ENCODE assay signal across 8 cellular contexts in the genomic region with DNA sequence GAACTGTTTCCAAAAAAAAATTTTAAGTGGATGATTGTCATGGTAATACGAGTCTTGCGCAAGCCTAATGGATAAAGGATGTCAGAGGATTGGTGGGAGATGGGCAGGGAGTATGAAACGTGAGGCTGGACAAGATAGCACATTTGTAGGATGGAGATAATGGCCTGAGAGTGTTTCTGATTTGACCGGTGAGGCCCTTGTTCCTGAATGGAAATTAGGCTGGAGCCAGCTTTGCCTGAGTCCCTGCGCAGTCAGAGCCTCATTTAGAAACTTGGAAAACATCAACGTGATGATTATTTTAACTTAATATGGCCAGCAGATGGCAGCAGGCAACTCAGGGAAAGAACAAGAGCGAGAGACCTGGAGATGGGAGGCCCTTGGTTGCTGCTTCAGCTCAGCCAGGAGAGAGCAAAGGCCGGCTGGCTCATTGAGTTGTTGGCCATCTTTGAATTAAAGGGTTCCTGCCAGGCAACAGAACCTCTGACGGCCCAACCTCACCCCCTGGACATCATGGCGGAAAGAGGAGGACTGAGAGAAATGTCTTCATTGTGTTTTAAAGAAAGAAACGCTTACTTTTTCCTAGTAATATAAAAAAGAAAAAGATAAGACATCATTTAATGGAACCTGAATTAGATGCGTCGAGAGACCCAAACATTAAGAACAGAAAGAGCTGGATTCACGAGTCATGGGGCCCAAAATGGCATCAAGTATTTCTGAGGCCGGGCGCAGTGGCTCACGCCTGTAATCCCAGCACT.
DNase-seq lines count a peak whose midpoint lies in the region; TF ChIP-seq lines count a peak whose summit lies in the region.

No MANE protein-coding gene starts in this region.

- H3K4me3 Mint-ChIP-seq in activated naive CD4-positive, alpha-beta T cell treated with anti-CD3 and anti-CD28 coated beads, Interleukin-2, amount 10 ng/mL, durations not matched to agents 7 days and 5 days = no peak overlapping the region

- no peaks in the 10 kb centered on the region for H3K9me3 Mint-ChIP-seq in activated naive CD4-positive, alpha-beta T cell treated with anti-CD3 and anti-CD28 coated beads, Interleukin-2, amount 10 ng/mL, durations not matched to agents 7 days and 5 days

- H3K4me3 ChIP-seq in uterus = no peak overlapping the region

- peak; percentile 64 to 71 (median 64) for TF ChIP-seq CTCF in uterus (IDR thresholded peaks at IDR 0.05)

- no peaks in the 10 kb centered on the region for H3K36me3 ChIP-seq in uterus

- H3K27ac ChIP-seq in uterus = no peak overlapping the region

- no peaks in the 10 kb centered on the region for H3K36me3 Mint-ChIP-seq in activated naive CD4-positive, alpha-beta T cell treated with anti-CD3 and anti-CD28 coated beads, Interleukin-2, amount 10 ng/mL, durations not matched to agents 7 days and 5 days

- CTCF ChIA-PET in activated naive CD4-positive, alpha-beta T cell treated with anti-CD3 and anti-CD28 coated beads, Interleukin-2, amount 10 ng/mL, durations not matched to agents 7 days and 5 days (lab: Charles Lee) = interaction anchor here (0.7 to 2.9 kb wide), 8 partner anchors 8 to 292 kb away, joined by 3 to 52 read pairs (median 5); no protein-coding TSS in a partner anchor

- H3K4me1 Mint-ChIP-seq in activated naive CD4-positive, alpha-beta T cell treated with anti-CD3 and anti-CD28 coated beads, Interleukin-2, amount 10 ng/mL, durations not matched to agents 7 days and 5 days = no peaks in the 10 kb centered on the region

- DNase-seq in EL (peak; percentile 85), H4 (ENCODE audit: low spot score) (peak; percentile 75), MV-4-11 (lab: John Stamatoyannopoulos, UW) (peak; percentile 63), SK-MEL-5 (ENCODE audit: low read depth, low spot score) (peak; percentile 93), glomerular visceral epithelial cell (ENCODE audit: extremely low spot score) (peak; percentile 83), posterior cingulate gyrus (peak in 9 of 10 donors; percentile 12 to 87 (median 56)), uterus (peak; percentile 66 to 78)
- DNase-seq in activated naive CD4-positive, alpha-beta T cell treated with anti-CD3 and anti-CD28 coated beads, Interleukin-2, amount 10 ng/mL, durations not matched to agents 7 days and 5 days = peak; percentile 62

- intact Hi-C loops in posterior cingulate gyrus (cut with DNase I) (loop anchor here (1.0 kb wide), 2 partner anchors 132 to 251 kb away; no protein-coding TSS in a partner anchor), uterus (cut with DNase I; ENCODE audit: low total_unique reads) (loop anchor here (10.0 kb wide), 1 partner anchor 251 kb away; no protein-coding TSS in a partner anchor)

- no peaks in the 10 kb centered on the region for H3K27me3 Mint-ChIP-seq in activated naive CD4-positive, alpha-beta T cell treated with anti-CD3 and anti-CD28 coated beads, Interleukin-2, amount 10 ng/mL, durations not matched to agents 7 days and 5 days

- TF ChIP-seq POLR2A in uterus (IDR thresholded peaks at IDR 0.05) = no peak

- no peaks in the 10 kb centered on the region for H3K9me3 ChIP-seq in uterus

- in situ Hi-C loops in SK-MEL-5 (cut with HindIII; ENCODE audit: low pct_unique_long_range_greater_than_20kb, low sequenced_read_pairs) = no loop called here

- no peak overlapping the region for H3K27ac Mint-ChIP-seq in activated naive CD4-positive, alpha-beta T cell treated with anti-CD3 and anti-CD28 coated beads, Interleukin-2, amount 10 ng/mL, durations not matched to agents 7 days and 5 days

- H3K4me1 ChIP-seq in uterus = no peaks in the 10 kb centered on the region

- H3K27me3 ChIP-seq in uterus = no peaks in the 10 kb centered on the region
